28 cellular contexts compared by ENCODE assay signal in genomic region chr6:26290941-26291340, GRCh38.
"Had no signal": no experiment of that assay in that cellular context is flagged by ENCODE, and none has a peak within 500 bp of the region (broad histone marks: within the 10 kb centered on the region; RNA-seq: fewer than 3 reads in every experiment).

No MANE protein-coding gene starts in this region.

- H3K27ac Mint-ChIP-seq: immature natural killer cell; naive thymus-derived CD4-positive, alpha-beta T cell; natural killer cell treated with Interleukin-12 subunit alpha and Interleukin-12 subunit beta and Interleukin-15 and Interleukin-18, amount 100 ng/mL, for 72 hours; stimulated activated effector memory CD8-positive, alpha-beta T cell treated with anti-CD3 and anti-CD28 coated beads, Interleukin-12 subunit alpha, Interleukin-12 subunit beta, amount 100 ng/mL, for 72 hours; stimulated activated naive CD8-positive, alpha-beta T cell treated with anti-CD3 and anti-CD28 coated beads, Interleukin-15, Interleukin-2, amounts not matched to agents 100 ng/mL and 50 ng/mL, for 24 hours had no signal

- DNase-seq: hypothalamus; immature natural killer cell; kidney; left colon; left lung; lower lobe of right lung; mammary epithelial cell; mesendoderm; midbrain; mucosa of descending colon; naive thymus-derived CD4-positive, alpha-beta T cell; ovary; retina; right cardiac atrium; sigmoid colon; small intestine; spleen; stimulated activated CD4-positive, alpha-beta T cell treated with anti-CD3 and anti-CD28 coated beads, Interleukin-4, amount 100 ng/mL, for 24 hours; stimulated activated naive CD4-positive, alpha-beta T cell; tibial artery; trophoblast cell; upper lobe of right lung had no signal

- H3K27ac ChIP-seq: left lung, lower lobe of right lung, ovary, prostate gland, sigmoid colon, spleen, suprapubic skin, thoracic aorta, tibial artery, upper lobe of right lung had no signal

- H3K9me3 ChIP-seq: ovary, prostate gland, sigmoid colon, suprapubic skin, thoracic aorta, tibial artery, upper lobe of right lung had no signal

- H3K9me3 Mint-ChIP-seq: stimulated activated naive CD8-positive, alpha-beta T cell treated with anti-CD3 and anti-CD28 coated beads, Interleukin-15, Interleukin-2, amounts not matched to agents 100 ng/mL and 50 ng/mL, for 24 hours had no signal

- ATAC-seq: left colon; left lung; lower lobe of right lung; mucosa of descending colon; naive thymus-derived CD4-positive, alpha-beta T cell; natural killer cell treated with Interleukin-12 subunit alpha and Interleukin-12 subunit beta and Interleukin-15 and Interleukin-18, amount 100 ng/mL, for 72 hours; right cardiac atrium; stimulated activated effector memory CD8-positive, alpha-beta T cell treated with anti-CD3 and anti-CD28 coated beads, Interleukin-12 subunit alpha, Interleukin-12 subunit beta, amount 100 ng/mL, for 72 hours; upper lobe of right lung had no signal

- H3K4me3 Mint-ChIP-seq: immature natural killer cell; naive thymus-derived CD4-positive, alpha-beta T cell; natural killer cell treated with Interleukin-12 subunit alpha and Interleukin-12 subunit beta and Interleukin-15 and Interleukin-18, amount 100 ng/mL, for 72 hours; stimulated activated effector memory CD8-positive, alpha-beta T cell treated with anti-CD3 and anti-CD28 coated beads, Interleukin-12 subunit alpha, Interleukin-12 subunit beta, amount 100 ng/mL, for 72 hours; stimulated activated naive CD8-positive, alpha-beta T cell treated with anti-CD3 and anti-CD28 coated beads, Interleukin-15, Interleukin-2, amounts not matched to agents 100 ng/mL and 50 ng/mL, for 24 hours had no signal

- H3K27me3 ChIP-seq: ovary, sigmoid colon, spleen had no signal

- H3K4me3 ChIP-seq: left lung, lower lobe of right lung, mucosa of descending colon, ovary, prostate gland, sigmoid colon, spleen, suprapubic skin, thoracic aorta, tibial artery, upper lobe of right lung had no signal
